In the genomic region with DNA sequence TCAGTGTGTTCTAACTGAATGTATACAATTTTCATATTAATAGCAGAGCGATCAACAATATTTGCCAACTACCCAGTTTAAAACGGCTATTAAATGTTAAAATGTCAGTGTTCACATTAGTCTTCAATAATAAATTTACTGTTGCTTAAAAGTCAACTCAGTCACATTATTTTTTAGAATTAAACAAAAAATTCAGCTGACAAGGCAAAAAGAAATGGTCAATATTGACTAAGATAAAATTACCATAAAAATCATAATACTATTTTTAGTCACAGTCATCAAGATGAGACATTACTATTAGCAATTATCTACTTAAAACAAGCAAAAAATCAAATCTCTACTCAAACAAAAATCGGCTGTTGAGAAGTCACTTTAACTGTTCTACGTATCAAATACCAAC, we compare ENCODE assay signal across 9 cellular contexts. TPM values are rescaled to one million over a fixed set of nuclear protein-coding genes. Genes with fewer than 3 reads are reported as not detected.
DNase-seq lines count a peak whose midpoint lies in the region; ATAC-seq, FAIRE-seq and TF ChIP-seq lines count a peak whose summit lies in the region.
"Had no signal": no experiment of that assay in that cellular context is flagged by ENCODE, and none has a peak within 500 bp of the region (broad histone marks: within the 10 kb centered on the region; RNA-seq: fewer than 3 reads in every experiment).

No MANE protein-coding gene starts in this region.

- H3K4me1 Mint-ChIP-seq in T-helper 17 cell = peaks cover 35% of the 10 kb centered on the region

- H3K9me3 ChIP-seq in T-helper 17 cell (ENCODE audit: control insufficient read depth, low read length, poor library complexity, severe bottlenecking) = no peaks in the 10 kb centered on the region

- DNase-seq in GM18507 (ENCODE audit: extremely low spot score, insufficient read length, low read depth) (no peak), T-helper 17 cell (no peak), foreskin fibroblast (no peak), skeletal muscle cell (ENCODE audit: low read depth) (no peak), amniotic stem cell (lab: John Stamatoyannopoulos, UW) (no peak), DMS53 treated with DMSO at 0.1 percent for 48 hours (lab: John Stamatoyannopoulos, UW; ENCODE audit: unreplicated experiment) (no peak), NCI-H2029 treated with DMSO at 0.1 percent for 48 hours (lab: John Stamatoyannopoulos, UW) (no peak)
- DNase-seq: cortex of kidney had no signal

- H3K4me3 Mint-ChIP-seq in T-helper 17 cell = peak overlapping the region; percentile 91

- H3K27me3 Mint-ChIP-seq in T-helper 17 cell = no peaks in the 10 kb centered on the region

- peak overlapping the region; percentile 72 to 93 for H3K4me3 ChIP-seq in foreskin fibroblast (ENCODE audit: low read depth in 1 of 2, low read length in 2 of 2)
- peak overlapping the region; percentile 81 for H3K4me3 ChIP-seq in skeletal muscle cell (ENCODE audit: low read depth, low read length)

- H3K27ac Mint-ChIP-seq in T-helper 17 cell = peak overlapping the region; percentile 92

- no peaks in the 10 kb centered on the region for H3K36me3 Mint-ChIP-seq in T-helper 17 cell (ENCODE audit: low read depth)

- FAIRE-seq in GM18507 (lab: Jason Lieb, UNC) = peak; percentile 26

- no peak for ATAC-seq in T-helper 17 cell
- ATAC-seq in GM18873 (IDR thresholded peaks at IDR 0.05; ENCODE audit: low FRiP score, unreplicated experiment) = no peak

- no peak for TF ChIP-seq CTCF in foreskin fibroblast (IDR thresholded peaks at IDR 0.05; ENCODE audit: low read depth, low read length)

RNA-seq across cellular contexts. Expression of gene ANKRD13C, which starts 1.5 kb away (rescaled TPM):
- total RNA-seq in T-helper 17 cell = 10 to 100 TPM; 27.2 to 30.6 TPM

RNA-seq across cellular contexts. Expression of gene CTH, which starts 58.0 kb away (rescaled TPM):
- 1 to 10 TPM; 4.2 to 5.8 TPM for total RNA-seq in T-helper 17 cell
